2 cellular contexts compared by ENCODE assay signal in genomic region chr10:133154996-133155778, GRCh38.
TF ChIP-seq lines count a peak whose summit lies in the region.

No MANE protein-coding gene starts in this region.

TF ChIP-seq in H1, 55 proteins besides CTCF, POLR2A, EP300 and RAD21 (continued from another document):
- TF ChIP-seq YY1 (IDR thresholded peaks at IDR 0.05; ENCODE audit: low read depth, low read length) (no peak), TCF12 (IDR thresholded peaks at IDR 0.05; ENCODE audit: low read depth, low read length) (no peak), NANOG (IDR thresholded peaks at IDR 0.05; ENCODE audit: insufficient read depth, low read depth, low read length, poor library complexity, severe bottlenecking) (no peak), GTF2F1 (IDR thresholded peaks at IDR 0.05; ENCODE audit: borderline replicate concordance, low read depth, low read length) (no peak), GABPA (IDR thresholded peaks at IDR 0.05; ENCODE audit: borderline replicate concordance, insufficient read depth, low read length) (no peak), HDAC6 (IDR thresholded peaks at IDR 0.05; ENCODE audit: low read depth, low read length) (no peak)

TF ChIP-seq in HEK293T, 16 proteins besides CTCF, POLR2A, EP300 and RAD21 (continued from another document):
- no peak for TF ChIP-seq PKNOX1 (IDR thresholded peaks at IDR 0.05)
- TF ChIP-seq ELF4 (IDR thresholded peaks at IDR 0.05) = no peak
- TF ChIP-seq FOXK2 (IDR thresholded peaks at IDR 0.05) = no peak
- TF ChIP-seq CTBP1 (IDR thresholded peaks at IDR 0.05; ENCODE audit: borderline replicate concordance) = no peak
- no peak for TF ChIP-seq TARDBP (IDR thresholded peaks at IDR 0.05)
- no peak for TF ChIP-seq ARNT (IDR thresholded peaks at IDR 0.05)
- TF ChIP-seq SUZ12 (IDR thresholded peaks at IDR 0.05) = no peak
- no peak for TF ChIP-seq ZNF384 (IDR thresholded peaks at IDR 0.05)
- TF ChIP-seq NFRKB (IDR thresholded peaks at IDR 0.05) = no peak
- no peak for TF ChIP-seq BHLHE40 (IDR thresholded peaks at IDR 0.05; ENCODE audit: borderline replicate concordance)
- TF ChIP-seq L3MBTL2 (conservative IDR thresholded peaks at IDR 0.05) = no peak
- TF ChIP-seq FOXA1 (IDR thresholded peaks at IDR 0.05) = no peak
- TF ChIP-seq HDGF (IDR thresholded peaks at IDR 0.05; ENCODE audit: borderline replicate concordance) = no peak
